ENCODE assay signal across 8 cellular contexts in genomic region chr14:59576332-59577294, GRCh38. TPM values are rescaled to one million over a fixed set of nuclear protein-coding genes. Genes with fewer than 3 reads are reported as not detected.
DNase-seq lines count a peak whose midpoint lies in the region; ATAC-seq and TF ChIP-seq lines count a peak whose summit lies in the region.

CCDC175 (minus strand) TSS chr14:59576812; CDS start chr14:59576775, 37 bp downstream.

- peak; percentile 67 for TF ChIP-seq CTCF in GM20000 (IDR thresholded peaks at IDR 0.05; ENCODE audit: extremely low read depth, missing control alignments)

- intact Hi-C loops in activated T-helper 1 cell treated with anti-CD3 and anti-CD28 coated beads, Interleukin-12 subunit alpha, Interleukin-12 subunit beta, Interleukin-2, Interleukin-4 antibody, amounts not matched to agents 30 ng/mL and 10 ng/mL and 1 ng/mL, durations not matched to agents 14 hours and 24 hours and 36 hours (cut with micrococcal nuclease) = loop anchor here (1.0 to 2.0 kb wide), 6 partner anchors 69 to 1076 kb away; partner anchors contain the start of genes DAAM1, JKAMP and L3HYPDH

- H3K9me3 Mint-ChIP-seq in activated T-helper 1 cell treated with anti-CD3 and anti-CD28 coated beads, Interleukin-12 subunit alpha, Interleukin-12 subunit beta, Interleukin-2, Interleukin-4 antibody, amounts not matched to agents 30 ng/mL and 10 ng/mL and 1 ng/mL, durations not matched to agents 14 hours and 24 hours and 36 hours = no peaks in the 10 kb centered on the region
- no peaks in the 10 kb centered on the region for H3K9me3 Mint-ChIP-seq in natural killer cell treated with Interleukin-12 subunit alpha and Interleukin-12 subunit beta and Interleukin-15 and Interleukin-18, amount 100 ng/mL, for 72 hours
- no peaks in the 10 kb centered on the region for H3K9me3 Mint-ChIP-seq in stimulated activated naive B cell treated with anti-CD40 and anti-IgM and Interleukin-4, amounts not matched to agents 10 μg/mL and 1 μg/mL and 100 μg/mL, for 72 hours

- H3K36me3 Mint-ChIP-seq in activated T-helper 1 cell treated with anti-CD3 and anti-CD28 coated beads, Interleukin-12 subunit alpha, Interleukin-12 subunit beta, Interleukin-2, Interleukin-4 antibody, amounts not matched to agents 30 ng/mL and 10 ng/mL and 1 ng/mL, durations not matched to agents 14 hours and 24 hours and 36 hours (ENCODE audit: low read depth) = no peaks in the 10 kb centered on the region
- no peaks in the 10 kb centered on the region for H3K36me3 Mint-ChIP-seq in natural killer cell treated with Interleukin-12 subunit alpha and Interleukin-12 subunit beta and Interleukin-15 and Interleukin-18, amount 100 ng/mL, for 72 hours
- H3K36me3 Mint-ChIP-seq in stimulated activated naive B cell treated with anti-CD40 and anti-IgM and Interleukin-4, amounts not matched to agents 10 μg/mL and 1 μg/mL and 100 μg/mL, for 72 hours = no peaks in the 10 kb centered on the region

- peaks cover 27% of the 10 kb centered on the region for H3K27me3 Mint-ChIP-seq in activated T-helper 1 cell treated with anti-CD3 and anti-CD28 coated beads, Interleukin-12 subunit alpha, Interleukin-12 subunit beta, Interleukin-2, Interleukin-4 antibody, amounts not matched to agents 30 ng/mL and 10 ng/mL and 1 ng/mL, durations not matched to agents 14 hours and 24 hours and 36 hours (ENCODE audit: insufficient read depth)
- H3K27me3 Mint-ChIP-seq in natural killer cell treated with Interleukin-12 subunit alpha and Interleukin-12 subunit beta and Interleukin-15 and Interleukin-18, amount 100 ng/mL, for 72 hours = peaks cover 3 to 20% of the 10 kb centered on the region in 2 donors
- H3K27me3 Mint-ChIP-seq in stimulated activated naive B cell treated with anti-CD40 and anti-IgM and Interleukin-4, amounts not matched to agents 10 μg/mL and 1 μg/mL and 100 μg/mL, for 72 hours = peaks cover 3 to 6% of the 10 kb centered on the region in 2 donors

- peak; percentile 36 for DNase-seq in COLO829 (ENCODE audit: low spot score)
- DNase-seq in GM20000 (ENCODE audit: low spot score) = peak; percentile 80
- peak; percentile 63 for DNase-seq in HPDE6-E6E7 (ENCODE audit: extremely low spot score)
- peak; percentile 75 for DNase-seq in OCI-M1 (lab: John Stamatoyannopoulos, UW)
- DNase-seq in activated T-helper 1 cell treated with anti-CD3 and anti-CD28 coated beads, Interleukin-12 subunit alpha, Interleukin-12 subunit beta, Interleukin-2, Interleukin-4 antibody, amounts not matched to agents 30 ng/mL and 10 ng/mL and 1 ng/mL, durations not matched to agents 14 hours and 24 hours and 36 hours (ENCODE audit: low spot score) = peak; percentile 66
- DNase-seq in fibroblast of the conjunctiva (ENCODE audit: low read depth) = peak; percentile 71
- peak; percentile 79 for DNase-seq in natural killer cell treated with Interleukin-12 subunit alpha and Interleukin-12 subunit beta and Interleukin-15 and Interleukin-18, amount 100 ng/mL, for 72 hours (ENCODE audit: low spot score)
- peak; percentile 64 for DNase-seq in stimulated activated naive B cell treated with anti-CD40 and anti-IgM and Interleukin-4, amounts not matched to agents 10 μg/mL and 1 μg/mL and 100 μg/mL, for 72 hours

- H3K4me1 Mint-ChIP-seq in activated T-helper 1 cell treated with anti-CD3 and anti-CD28 coated beads, Interleukin-12 subunit alpha, Interleukin-12 subunit beta, Interleukin-2, Interleukin-4 antibody, amounts not matched to agents 30 ng/mL and 10 ng/mL and 1 ng/mL, durations not matched to agents 14 hours and 24 hours and 36 hours (ENCODE audit: low read depth) = peaks cover 13% of the 10 kb centered on the region
- peaks cover 6% of the 10 kb centered on the region in 2 donors for H3K4me1 Mint-ChIP-seq in natural killer cell treated with Interleukin-12 subunit alpha and Interleukin-12 subunit beta and Interleukin-15 and Interleukin-18, amount 100 ng/mL, for 72 hours (ENCODE audit: low read depth in 2 of 2)
- peaks cover 6 to 13% of the 10 kb centered on the region in 2 donors for H3K4me1 Mint-ChIP-seq in stimulated activated naive B cell treated with anti-CD40 and anti-IgM and Interleukin-4, amounts not matched to agents 10 μg/mL and 1 μg/mL and 100 μg/mL, for 72 hours

- no peak within 1 kb of the TSS for H3K27ac Mint-ChIP-seq in activated T-helper 1 cell treated with anti-CD3 and anti-CD28 coated beads, Interleukin-12 subunit alpha, Interleukin-12 subunit beta, Interleukin-2, Interleukin-4 antibody, amounts not matched to agents 30 ng/mL and 10 ng/mL and 1 ng/mL, durations not matched to agents 14 hours and 24 hours and 36 hours
- H3K27ac Mint-ChIP-seq in natural killer cell treated with Interleukin-12 subunit alpha and Interleukin-12 subunit beta and Interleukin-15 and Interleukin-18, amount 100 ng/mL, for 72 hours = no peak within 1 kb of the TSS
- H3K27ac Mint-ChIP-seq in stimulated activated naive B cell treated with anti-CD40 and anti-IgM and Interleukin-4, amounts not matched to agents 10 μg/mL and 1 μg/mL and 100 μg/mL, for 72 hours = peak within 1 kb of the TSS; percentile 59

- H3K4me3 Mint-ChIP-seq in activated T-helper 1 cell treated with anti-CD3 and anti-CD28 coated beads, Interleukin-12 subunit alpha, Interleukin-12 subunit beta, Interleukin-2, Interleukin-4 antibody, amounts not matched to agents 30 ng/mL and 10 ng/mL and 1 ng/mL, durations not matched to agents 14 hours and 24 hours and 36 hours = peak within 1 kb of the TSS; percentile 76
- H3K4me3 Mint-ChIP-seq in natural killer cell treated with Interleukin-12 subunit alpha and Interleukin-12 subunit beta and Interleukin-15 and Interleukin-18, amount 100 ng/mL, for 72 hours = peak within 1 kb of the TSS; percentile 50
- peak within 1 kb of the TSS; percentile 81 to 90 for H3K4me3 Mint-ChIP-seq in stimulated activated naive B cell treated with anti-CD40 and anti-IgM and Interleukin-4, amounts not matched to agents 10 μg/mL and 1 μg/mL and 100 μg/mL, for 72 hours

- peak; percentile 94 to 96 for ATAC-seq in natural killer cell treated with Interleukin-12 subunit alpha and Interleukin-12 subunit beta and Interleukin-15 and Interleukin-18, amount 100 ng/mL, for 72 hours
- ATAC-seq in stimulated activated naive B cell treated with anti-CD40 and anti-IgM and Interleukin-4, amounts not matched to agents 10 μg/mL and 1 μg/mL and 100 μg/mL, for 72 hours (replicated peaks) = peak; percentile 97 to 99

RNA-seq across cellular contexts. Expression of gene CCDC175, which starts in this region (rescaled TPM):
- not detected in 2 replicates for total RNA-seq in activated T-helper 1 cell treated with anti-CD3 and anti-CD28 coated beads, Interleukin-12 subunit alpha, Interleukin-12 subunit beta, Interleukin-2, Interleukin-4 antibody, amounts not matched to agents 30 ng/mL and 10 ng/mL and 1 ng/mL, durations not matched to agents 14 hours and 24 hours and 36 hours
- total RNA-seq in natural killer cell treated with Interleukin-12 subunit alpha and Interleukin-12 subunit beta and Interleukin-15 and Interleukin-18, amount 100 ng/mL, for 72 hours = not detected

Comparison
In these comparisons a context has a peak if more than half of its experiments do, and no peak if none do; other contexts are left out.
1. Peak in every context shown above with its lines: DNase-seq and ATAC-seq.
2. Peak in DNase-seq in activated T-helper 1 cell treated with anti-CD3 and anti-CD28 coated beads, Interleukin-12 subunit alpha, Interleukin-12 subunit beta, Interleukin-2, Interleukin-4 antibody, amounts not matched to agents 30 ng/mL and 10 ng/mL and 1 ng/mL, durations not matched to agents 14 hours and 24 hours and 36 hours; RNA of the gene not detected or under 1 TPM.
3. Peak in DNase-seq and ATAC-seq in natural killer cell treated with Interleukin-12 subunit alpha and Interleukin-12 subunit beta and Interleukin-15 and Interleukin-18, amount 100 ng/mL, for 72 hours; RNA of the gene not detected or under 1 TPM.